1 cellular context compared by ENCODE assay signal in the genomic region with DNA sequence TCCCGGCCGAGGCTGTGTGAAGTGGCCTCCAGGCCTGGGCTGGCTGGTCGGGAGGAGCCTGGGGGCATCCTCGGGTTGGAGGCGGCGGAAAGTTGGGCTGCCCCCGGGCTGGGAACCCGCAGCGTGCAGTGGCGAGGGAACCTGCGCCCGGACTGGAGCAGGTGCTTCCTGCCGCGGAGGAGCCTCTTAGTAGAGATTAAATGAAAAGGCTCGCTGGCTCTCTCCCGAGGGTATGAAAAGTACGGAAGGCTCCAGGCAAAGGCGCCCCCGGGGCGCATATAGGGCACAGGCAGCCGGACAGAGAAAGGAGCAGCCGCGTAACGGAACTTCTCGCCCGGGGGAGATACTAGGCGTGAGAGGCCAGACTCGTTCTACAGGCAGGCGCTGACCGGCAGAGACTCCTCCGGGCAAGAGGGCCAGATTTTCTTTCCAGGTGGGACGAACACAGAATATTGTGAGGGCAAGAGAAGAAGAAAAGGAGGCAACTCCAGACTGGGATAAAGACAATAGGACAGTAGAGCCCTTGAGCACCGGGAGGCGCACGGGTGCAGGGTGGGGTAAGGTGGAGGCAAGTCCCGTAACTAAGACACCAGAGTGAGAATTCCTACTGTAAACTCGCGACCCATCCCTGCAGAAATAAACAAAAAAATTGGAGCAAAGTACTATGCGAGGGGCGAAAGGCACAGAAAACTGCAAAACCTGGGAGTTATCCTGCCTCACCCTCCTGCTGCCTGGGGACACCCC.
TF ChIP-seq lines count a peak whose summit lies in the region.

No MANE protein-coding gene starts in this region.

TF ChIP-seq in IMR-90, 13 proteins besides CTCF, POLR2A, EP300 and RAD21 (continued from another document):
- TF ChIP-seq RCOR1 (IDR thresholded peaks at IDR 0.05; ENCODE audit: insufficient replicate concordance, low read length) (no peak), MXI1 (IDR thresholded peaks at IDR 0.05; ENCODE audit: borderline replicate concordance, low read depth, low read length) (no peak)
